9 cellular contexts compared by ENCODE assay signal in genomic region chr18:55780591-55781071, GRCh38.
DNase-seq lines count a peak whose midpoint lies in the region; ATAC-seq, FAIRE-seq and TF ChIP-seq lines count a peak whose summit lies in the region.
"Had no signal": no experiment of that assay in that cellular context is flagged by ENCODE, and none has a peak within 500 bp of the region (broad histone marks: within the 10 kb centered on the region; RNA-seq: fewer than 3 reads in every experiment).

No MANE protein-coding gene starts in this region.

- no peaks in the 10 kb centered on the region for H3K9me3 Mint-ChIP-seq in GM23338

- H3K4me2 ChIP-seq in GM23338 (peak overlapping the region; percentile 79), smooth muscle cell (peak overlapping the region; percentile 94)
- H3K4me2 ChIP-seq: PC-9 had no signal

- no peaks in the 10 kb centered on the region for H3K36me3 ChIP-seq in GM23338 (ENCODE audit: insufficient read depth)
- no peaks in the 10 kb centered on the region for H3K36me3 ChIP-seq in smooth muscle cell (ENCODE audit: low read depth)

- no peak for FAIRE-seq in GM12892 (lab: Jason Lieb, UNC)

- H4K20me1 ChIP-seq in GM23338 (replicated peaks; ENCODE audit: insufficient read depth) (no peaks in the 10 kb centered on the region), smooth muscle cell (ENCODE audit: low read depth) (no peaks in the 10 kb centered on the region)

- 27% methylated on average over 8 of the region's 8 CpGs for WGBS in smooth muscle cell (ENCODE audit: low lambda C conversion rate)

- H3K9ac ChIP-seq in smooth muscle cell (ENCODE audit: low read depth), result peak overlapping the region; percentile 35

- TF ChIP-seq CTCF in GM23338 (conservative IDR thresholded peaks at IDR 0.05; ENCODE audit: low read depth in 2 of 2) (no peak), smooth muscle cell (IDR thresholded peaks at IDR 0.05; ENCODE audit: borderline replicate concordance, insufficient read depth, poor library complexity, severe bottlenecking) (no peak)

- H3K4me1 ChIP-seq in GM23338 (ENCODE audit: insufficient read depth) (peaks cover 27% of the 10 kb centered on the region), smooth muscle cell (ENCODE audit: low read depth) (peaks cover 30% of the 10 kb centered on the region)

- no peak for TF ChIP-seq POLR2A in GM12892 (IDR thresholded peaks at IDR 0.05; ENCODE audit: low read depth, low read length)

- no peaks in the 10 kb centered on the region for H3K9me3 ChIP-seq in smooth muscle cell (replicated peaks; ENCODE audit: low read depth)

- peak overlapping the region; percentile 83; the same call in 1 of the 2 replicates for H3K27ac Mint-ChIP-seq in GM23338

- H3K4me3 ChIP-seq in GM23338 (peak overlapping the region; percentile 64), smooth muscle cell (peak overlapping the region; percentile 64)
- H3K4me3 ChIP-seq: PC-9 had no signal

- ATAC-seq in GM23338, result no peak
- ATAC-seq in GM21528 (IDR thresholded peaks at IDR 0.05; ENCODE audit: low FRiP score, unreplicated experiment), result no peak

- H3K9me2 ChIP-seq in GM23338 (ENCODE audit: insufficient read depth), result no peaks in the 10 kb centered on the region

- H3K4me3 Mint-ChIP-seq in GM23338, result peak overlapping the region; percentile 70

- peak overlapping the region; percentile 69 for H2AFZ ChIP-seq in GM23338
- peak overlapping the region; percentile 95 for H2AFZ ChIP-seq in smooth muscle cell (ENCODE audit: low read depth)
- H2AFZ ChIP-seq: PC-9 had no signal

- DNase-seq in GM23338 (ENCODE audit: low spot score) (no peak), amniotic epithelial cell (ENCODE audit: low read depth) (peak; percentile 30), hepatic stellate cell (ENCODE audit: low spot score) (peak; percentile 26), smooth muscle cell (lab: John Stamatoyannopoulos, UW; ENCODE audit: unreplicated experiment) (no peak), GM12892 (ENCODE audit: insufficient read length) (no peak), NCI-H1092 (lab: John Stamatoyannopoulos, UW) (no peak)
- DNase-seq in activated CD8-positive, alpha-beta memory T cell treated with anti-CD3 and anti-CD28 coated beads, Interleukin-2, amount 50 U/mL, for 48 hours, result no peak
- DNase-seq: PC-9 had no signal

- H3K27me3 Mint-ChIP-seq in GM23338 (ENCODE audit: insufficient read depth, low read depth, poor library complexity), result peaks cover 7% of the 10 kb centered on the region

- H3K27me3 ChIP-seq in GM23338 (ENCODE audit: insufficient read depth) (peaks cover 22% of the 10 kb centered on the region), smooth muscle cell (ENCODE audit: low read depth) (no peaks in the 10 kb centered on the region)

- no peaks in the 10 kb centered on the region for H3F3A ChIP-seq in GM23338 (replicated peaks; ENCODE audit: low read depth)
- H3F3A ChIP-seq in smooth muscle cell (ENCODE audit: low read depth), result no peaks in the 10 kb centered on the region

- no peaks in the 10 kb centered on the region for H3K79me2 ChIP-seq in GM23338 (replicated peaks; ENCODE audit: insufficient read depth)
- no peaks in the 10 kb centered on the region for H3K79me2 ChIP-seq in smooth muscle cell (ENCODE audit: low read depth)

- H3K27ac ChIP-seq in GM23338 (ENCODE audit: low read depth) (no peak overlapping the region), smooth muscle cell (ENCODE audit: low read depth) (peak overlapping the region; percentile 3)
- H3K27ac ChIP-seq: PC-9 had no signal

- H3K4me1 Mint-ChIP-seq in GM23338, result peaks cover 43% of the 10 kb centered on the region

- no peaks in the 10 kb centered on the region for H3K36me3 Mint-ChIP-seq in GM23338 (ENCODE audit: low read depth)

TF ChIP-seq in GM23338, 12 proteins besides CTCF, POLR2A, EP300 and RAD21 (continues in another document):
- TF ChIP-seq POLR2AphosphoS5 (IDR thresholded peaks at IDR 0.05; ENCODE audit: low read depth), result no peak
- no peak for TF ChIP-seq EZH2phosphoT487 (IDR thresholded peaks at IDR 0.05; ENCODE audit: unreplicated experiment)
- TF ChIP-seq NANOG (IDR thresholded peaks at IDR 0.05; ENCODE audit: borderline replicate concordance), result no peak
- no peak for TF ChIP-seq JUNB (IDR thresholded peaks at IDR 0.05; ENCODE audit: unreplicated experiment)
- TF ChIP-seq ZNF114 (CRISPR knock-in tag; IDR thresholded peaks at IDR 0.05), result no peak
- no peak for TF ChIP-seq CREB1 (CRISPR knock-in tag; IDR thresholded peaks at IDR 0.05; ENCODE audit: low read depth)
- TF ChIP-seq, protein P1, sequence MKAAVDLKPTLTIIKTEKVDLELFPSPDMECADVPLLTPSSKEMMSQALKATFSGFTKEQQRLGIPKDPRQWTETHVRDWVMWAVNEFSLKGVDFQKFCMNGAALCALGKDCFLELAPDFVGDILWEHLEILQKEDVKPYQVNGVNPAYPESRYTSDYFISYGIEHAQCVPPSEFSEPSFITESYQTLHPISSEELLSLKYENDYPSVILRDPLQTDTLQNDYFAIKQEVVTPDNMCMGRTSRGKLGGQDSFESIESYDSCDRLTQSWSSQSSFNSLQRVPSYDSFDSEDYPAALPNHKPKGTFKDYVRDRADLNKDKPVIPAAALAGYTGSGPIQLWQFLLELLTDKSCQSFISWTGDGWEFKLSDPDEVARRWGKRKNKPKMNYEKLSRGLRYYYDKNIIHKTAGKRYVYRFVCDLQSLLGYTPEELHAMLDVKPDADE (IDR thresholded peaks at IDR 0.05), result no peak
- no peak for TF ChIP-seq STAT1 (IDR thresholded peaks at IDR 0.05; ENCODE audit: unreplicated experiment)
- no peak for TF ChIP-seq EZH2 (IDR thresholded peaks at IDR 0.05; ENCODE audit: low read depth, unreplicated experiment)
- TF ChIP-seq, protein P2, sequence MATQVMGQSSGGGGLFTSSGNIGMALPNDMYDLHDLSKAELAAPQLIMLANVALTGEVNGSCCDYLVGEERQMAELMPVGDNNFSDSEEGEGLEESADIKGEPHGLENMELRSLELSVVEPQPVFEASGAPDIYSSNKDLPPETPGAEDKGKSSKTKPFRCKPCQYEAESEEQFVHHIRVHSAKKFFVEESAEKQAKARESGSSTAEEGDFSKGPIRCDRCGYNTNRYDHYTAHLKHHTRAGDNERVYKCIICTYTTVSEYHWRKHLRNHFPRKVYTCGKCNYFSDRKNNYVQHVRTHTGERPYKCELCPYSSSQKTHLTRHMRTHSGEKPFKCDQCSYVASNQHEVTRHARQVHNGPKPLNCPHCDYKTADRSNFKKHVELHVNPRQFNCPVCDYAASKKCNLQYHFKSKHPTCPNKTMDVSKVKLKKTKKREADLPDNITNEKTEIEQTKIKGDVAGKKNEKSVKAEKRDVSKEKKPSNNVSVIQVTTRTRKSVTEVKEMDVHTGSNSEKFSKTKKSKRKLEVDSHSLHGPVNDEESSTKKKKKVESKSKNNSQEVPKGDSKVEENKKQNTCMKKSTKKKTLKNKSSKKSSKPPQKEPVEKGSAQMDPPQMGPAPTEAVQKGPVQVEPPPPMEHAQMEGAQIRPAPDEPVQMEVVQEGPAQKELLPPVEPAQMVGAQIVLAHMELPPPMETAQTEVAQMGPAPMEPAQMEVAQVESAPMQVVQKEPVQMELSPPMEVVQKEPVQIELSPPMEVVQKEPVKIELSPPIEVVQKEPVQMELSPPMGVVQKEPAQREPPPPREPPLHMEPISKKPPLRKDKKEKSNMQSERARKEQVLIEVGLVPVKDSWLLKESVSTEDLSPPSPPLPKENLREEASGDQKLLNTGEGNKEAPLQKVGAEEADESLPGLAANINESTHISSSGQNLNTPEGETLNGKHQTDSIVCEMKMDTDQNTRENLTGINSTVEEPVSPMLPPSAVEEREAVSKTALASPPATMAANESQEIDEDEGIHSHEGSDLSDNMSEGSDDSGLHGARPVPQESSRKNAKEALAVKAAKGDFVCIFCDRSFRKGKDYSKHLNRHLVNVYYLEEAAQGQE (IDR thresholded peaks at IDR 0.05; ENCODE audit: unreplicated experiment), result no peak
- no peak for TF ChIP-seq ZNF331 (CRISPR knock-in tag; IDR thresholded peaks at IDR 0.05; ENCODE audit: low read depth)

Comparison
In these comparisons a context has a peak if more than half of its experiments do, and no peak if none do; other contexts are left out.
1. DNase-seq: peak in amniotic epithelial cell (single experiment) and hepatic stellate cell (single experiment); none in GM23338 (single experiment), smooth muscle cell (single experiment), GM12892 (single experiment), activated CD8-positive, alpha-beta memory T cell treated with anti-CD3 and anti-CD28 coated beads, Interleukin-2, amount 50 U/mL, for 48 hours (single experiment) and NCI-H1092 (single experiment).